In genomic region chr1:115712911-115713609, GRCh38 we compare ENCODE assay signal across 23 cellular contexts. TPM values are rescaled to one million over a fixed set of nuclear protein-coding genes. Genes with fewer than 3 reads are reported as not detected.
A peak's percentile ranks its signal among the peaks of the same experiment; 100 is the strongest.
DNase-seq lines count a peak whose midpoint lies in the region; ATAC-seq and TF ChIP-seq lines count a peak whose summit lies in the region.
"Had no signal": no experiment of that assay in that cellular context is flagged by ENCODE, and none has a peak within 500 bp of the region (broad histone marks: within the 10 kb centered on the region; RNA-seq: fewer than 3 reads in every experiment).

No MANE protein-coding gene starts in this region.

- H3K9me2 ChIP-seq in PC-9 (ENCODE audit: insufficient read depth) (no peaks in the 10 kb centered on the region), hepatocyte (replicated peaks; ENCODE audit: insufficient read depth) (no peaks in the 10 kb centered on the region)
- H3K9me2 ChIP-seq: SK-N-SH had no signal

- 73% methylated on average over 9 of the region's 10 CpGs for whole genome bisulfite sequencing in hepatocyte (ENCODE audit: low lambda C conversion rate, missing lambda C conversion rate)

- no peaks in the 10 kb centered on the region for H3K27me3 ChIP-seq in H7 (ENCODE audit: control insufficient read depth, insufficient read depth, low read length)
- no peaks in the 10 kb centered on the region for H3K27me3 ChIP-seq in PC-9 (ENCODE audit: insufficient read depth, low read depth)
- H3K27me3 ChIP-seq in hepatocyte: no peaks in the 10 kb centered on the region

- H3K4me1 ChIP-seq in PC-9 (replicated peaks; ENCODE audit: insufficient read depth) (peaks cover 64% of the 10 kb centered on the region), hepatocyte (ENCODE audit: insufficient read depth) (peaks cover 7% of the 10 kb centered on the region)
- H3K4me1 ChIP-seq: adrenal gland had no signal

- peak overlapping the region; percentile 77 for H3K4me2 ChIP-seq in PC-9
- H3K4me2 ChIP-seq in hepatocyte: no peak overlapping the region
- H3K4me2 ChIP-seq: SK-N-SH had no signal

- no peak for TF ChIP-seq CTCF in PC-9 (conservative IDR thresholded peaks at IDR 0.05)
- TF ChIP-seq CTCF in hepatocyte (IDR thresholded peaks at IDR 0.05; ENCODE audit: poor library complexity): no peak

- ATAC-seq in HG03025 (IDR thresholded peaks at IDR 0.05; ENCODE audit: low FRiP score, unreplicated experiment) (no peak), HG03095 (IDR thresholded peaks at IDR 0.05; ENCODE audit: unreplicated experiment) (no peak)
- ATAC-seq: left lobe of liver had no signal

- H3K9me3 ChIP-seq in PC-9 (ENCODE audit: insufficient read depth, low read depth) (peaks cover 6% of the 10 kb centered on the region), hepatocyte (ENCODE audit: low read depth) (no peaks in the 10 kb centered on the region)
- H3K9me3 ChIP-seq: adrenal gland, SK-N-SH, thoracic aorta had no signal

- H3K4me3 ChIP-seq in H7 (ENCODE audit: insufficient read depth, low read depth, low read length) (no peak overlapping the region), PC-9 (no peak overlapping the region), hepatocyte (no peak overlapping the region)
- H3K4me3 ChIP-seq: adrenal gland, thoracic aorta had no signal

- H3K27ac ChIP-seq in PC-9 (peak overlapping the region; percentile 94), hepatocyte (peak overlapping the region; percentile 80)
- H3K27ac ChIP-seq: adrenal gland, thoracic aorta had no signal

- no TSS peak for BruUV-seq in PC-9 (replicated peaks; lab: Mats Ljungman, UMichigan)

- H2AFZ ChIP-seq in PC-9: peak overlapping the region; percentile 37; the same call in 1 of the 2 replicates
- H2AFZ ChIP-seq in hepatocyte: no peak overlapping the region

- peaks cover 41% of the 10 kb centered on the region for H3F3A ChIP-seq in PC-9 (ENCODE audit: insufficient read depth, low read depth)

- peak; percentile 36 for DNase-seq in H7
- peak; percentile 63 to 70 for DNase-seq in PC-9
- no peak for DNase-seq in hepatocyte (ENCODE audit: low spot score)
- DNase-seq in retina: peak; percentile 29
- DNase-seq in OCI-M1 (lab: John Stamatoyannopoulos, UW): no peak
- DNase-seq: activated CD4-positive, alpha-beta memory T cell treated with anti-CD3 and anti-CD28 coated beads, Interleukin-2, amount 10 ng/mL, durations not matched to agents 7 days and 5 days; activated CD4-positive, CD25-positive, alpha-beta regulatory T cell; activated effector memory CD4-positive, alpha-beta T cell treated with anti-CD3 and anti-CD28 coated beads, Interleukin-2, amount 50 U/mL, for 16 hours; adrenal gland; CD4-positive, alpha-beta memory T cell; effector memory CD4-positive, alpha-beta T cell; GDM1; midbrain; NCI-H187; NCI-H226; NK-92 treated with Interleukin-12 subunit alpha and Interleukin-12 subunit beta, amount 100 ng/mL, for 24 hours; SK-N-SH had no signal

- H4K20me1 ChIP-seq in PC-9 (ENCODE audit: insufficient read depth) (no peaks in the 10 kb centered on the region), hepatocyte (ENCODE audit: insufficient read depth, poor library complexity, severe bottlenecking) (no peaks in the 10 kb centered on the region)

- H3K36me3 ChIP-seq in H7 (replicated peaks; ENCODE audit: control insufficient read depth, insufficient read depth, low read length): no peaks in the 10 kb centered on the region
- H3K36me3 ChIP-seq in PC-9 (ENCODE audit: low read depth): no peaks in the 10 kb centered on the region
- H3K36me3 ChIP-seq in hepatocyte (replicated peaks; ENCODE audit: insufficient read depth, low read depth): no peaks in the 10 kb centered on the region
- H3K36me3 ChIP-seq: adrenal gland, thoracic aorta had no signal

- intact Hi-C loops in PC-9 (cut with micrococcal nuclease; ENCODE audit: unreplicated experiment): loop anchor here (5.0 kb wide), 1 partner anchor 106 kb away; no protein-coding TSS in a partner anchor

- CTCF ChIA-PET in PC-9 (lab: Charles Lee): interaction anchor here (0.6 to 2.6 kb wide), 5 partner anchors 9 to 104 kb away, joined by 3 to 12 read pairs (median 4); no protein-coding TSS in a partner anchor

- POLR2A ChIA-PET in PC-9 (lab: Charles Lee; ENCODE audit: unreplicated experiment): interaction anchor here (0.6 to 0.7 kb wide), 3 partner anchors 40 to 1063 kb away, joined by 3 to 10 read pairs (median 10); no protein-coding TSS in a partner anchor

- H3K79me2 ChIP-seq in PC-9 (ENCODE audit: low read depth) (no peaks in the 10 kb centered on the region), hepatocyte (no peaks in the 10 kb centered on the region)

RNA-seq across cellular contexts. Expression of gene CASQ2, which starts 55.5 kb away (rescaled TPM):
- 0.03 TPM in 1 of 2 replicates, not detected in the other for total RNA-seq in H7 (2014; rRNA removed; shearing (Covaris generic))
- not detected in 2 replicates for total RNA-seq in PC-9 (2021)
- total RNA-seq in hepatocyte: 0.08 TPM in 1 of 2 replicates, not detected in the other
- not detected in 2 replicates for polyA plus RNA-seq in hepatocyte
- total RNA-seq: activated CD4-positive, alpha-beta memory T cell treated with anti-CD3 and anti-CD28 coated beads, Interleukin-2, amount 10 ng/mL, durations not matched to agents 7 days and 5 days; CD4-positive, alpha-beta memory T cell; glomerular endothelial cell; HT1080 had no signal
- polyA plus RNA-seq: CD4-positive, alpha-beta memory T cell; SK-N-SH had no signal

Comparison
In these comparisons a context has a peak if more than half of its experiments do, and no peak if none do; other contexts are left out.
1. DNase-seq: peak in H7 (single experiment), PC-9 (2 of 2) and retina (single experiment); none in hepatocyte (single experiment) and OCI-M1 (single experiment).